Comparison of ENCODE assay signal across 1 cellular context in the genomic region with DNA sequence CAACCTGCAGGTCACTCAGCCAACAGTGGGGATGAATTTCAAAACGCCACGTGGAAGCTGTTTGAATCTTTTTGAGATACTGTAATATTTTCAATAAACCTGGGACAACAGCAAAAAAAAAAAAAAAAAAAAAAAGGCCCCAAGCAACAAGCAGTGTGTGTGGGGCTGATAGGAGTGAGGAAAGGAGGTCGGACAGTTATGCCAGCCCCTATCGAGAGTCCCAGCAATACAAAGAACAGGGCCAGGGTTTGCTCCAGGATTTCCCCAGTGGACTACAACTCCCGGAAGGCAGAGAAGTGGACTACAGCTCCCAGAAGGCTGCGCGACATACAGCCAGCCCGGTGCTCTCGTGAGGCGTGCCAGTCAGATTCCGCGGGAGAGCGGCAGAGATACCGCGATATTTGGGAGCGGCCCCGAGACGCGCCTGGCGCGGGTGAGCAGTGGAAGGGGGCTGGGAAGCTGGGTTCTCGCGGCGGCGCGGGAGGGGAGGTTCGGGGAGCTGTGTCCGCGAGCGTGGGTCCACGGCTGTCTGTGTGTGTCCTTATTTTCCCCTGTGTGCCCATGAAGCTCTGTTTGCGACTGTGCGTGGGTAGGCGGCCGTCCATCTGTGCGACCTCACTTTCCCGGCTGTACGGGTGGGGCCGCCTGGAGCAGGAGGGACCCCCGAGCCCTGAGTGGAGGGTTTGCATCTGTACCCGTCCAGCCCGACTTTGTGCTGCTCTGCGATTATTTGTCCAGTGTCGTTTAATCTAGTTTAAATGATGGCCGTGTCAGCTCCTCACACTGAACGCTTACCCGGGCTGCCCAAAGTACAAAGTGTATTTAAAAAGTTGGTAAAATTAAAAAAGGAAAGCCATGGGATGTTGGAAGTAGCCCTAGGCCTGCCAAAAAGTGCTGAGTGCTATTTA.
TF ChIP-seq lines count a peak whose summit lies in the region.

A gene with protein sequence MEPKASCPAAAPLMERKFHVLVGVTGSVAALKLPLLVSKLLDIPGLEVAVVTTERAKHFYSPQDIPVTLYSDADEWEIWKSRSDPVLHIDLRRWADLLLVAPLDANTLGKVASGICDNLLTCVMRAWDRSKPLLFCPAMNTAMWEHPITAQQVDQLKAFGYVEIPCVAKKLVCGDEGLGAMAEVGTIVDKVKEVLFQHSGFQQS (plus strand): TSS at position 397 of the 908 bp plus-strand sequence. CDS start 4,729 bp downstream, outside the sequence.

TF ChIP-seq in K562, 482 proteins besides CTCF, POLR2A, EP300 and RAD21 (continued from another document and continues in another):
- TF ChIP-seq, protein P1, sequence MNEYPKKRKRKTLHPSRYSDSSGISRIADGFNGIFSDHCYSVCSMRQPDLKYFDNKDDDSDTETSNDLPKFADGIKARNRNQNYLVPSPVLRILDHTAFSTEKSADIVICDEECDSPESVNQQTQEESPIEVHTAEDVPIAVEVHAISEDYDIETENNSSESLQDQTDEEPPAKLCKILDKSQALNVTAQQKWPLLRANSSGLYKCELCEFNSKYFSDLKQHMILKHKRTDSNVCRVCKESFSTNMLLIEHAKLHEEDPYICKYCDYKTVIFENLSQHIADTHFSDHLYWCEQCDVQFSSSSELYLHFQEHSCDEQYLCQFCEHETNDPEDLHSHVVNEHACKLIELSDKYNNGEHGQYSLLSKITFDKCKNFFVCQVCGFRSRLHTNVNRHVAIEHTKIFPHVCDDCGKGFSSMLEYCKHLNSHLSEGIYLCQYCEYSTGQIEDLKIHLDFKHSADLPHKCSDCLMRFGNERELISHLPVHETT (CRISPR knock-in tag; conservative IDR thresholded peaks at IDR 0.05 in 1 of 2, IDR thresholded peaks at IDR 0.05 in 1 of 2): peak in 1 of 2 experiments; percentile 38; a peak in 1 of 4 replicates
- TF ChIP-seq ZNF561 (CRISPR knock-in tag; conservative IDR thresholded peaks at IDR 0.05) (no peak), TEAD1 (CRISPR knock-in tag; IDR thresholded peaks at IDR 0.05) (peak; percentile 42 to 89; a peak in 1 of 4 replicates), ARHGAP35 (IDR thresholded peaks at IDR 0.05; ENCODE audit: partially characterized antibody) (peak; percentile 96), ZBED1 (IDR thresholded peaks at IDR 0.05) (0 out of 2 replicates have a peak, but pooled peaks have one; percentile 28), ZNF644 (tag; IDR thresholded peaks at IDR 0.05; ENCODE audit: low read depth) (peak; percentile 78; the same call in 1 of the 2 replicates), SRF (CRISPR knock-in tag; IDR thresholded peaks at IDR 0.05) (peak in 1 of 2 experiments; percentile 36; a peak in 1 of 4 replicates), HLTF (IDR thresholded peaks at IDR 0.05) (peak; percentile 57; the same call in 1 of the 2 replicates), NEUROD1 (IDR thresholded peaks at IDR 0.05; ENCODE audit: borderline replicate concordance, low read depth, low read length, partially characterized antibody) (peak; percentile 29), CREB1 (IDR thresholded peaks at IDR 0.05) (peak; percentile 52), CREB1 (CRISPR knock-in tag; IDR thresholded peaks at IDR 0.05) (peak; percentile 74), ZNF134 (CRISPR knock-in tag; conservative IDR thresholded peaks at IDR 0.05) (no peak), CBX1 (IDR thresholded peaks at IDR 0.05; ENCODE audit: low read depth) (0 out of 2 replicates have a peak, but pooled peaks have one; percentile 35), DACH1 (IDR thresholded peaks at IDR 0.05; ENCODE audit: partially characterized antibody) (no peak), ZNF316 (IDR thresholded peaks at IDR 0.05) (peak; percentile 84), NCOA6 (IDR thresholded peaks at IDR 0.05) (no peak), FOXJ2 (tag; IDR thresholded peaks at IDR 0.05) (peak; percentile 25; the same call in 1 of the 2 replicates), PRPF4 (IDR thresholded peaks at IDR 0.05; ENCODE audit: insufficient read depth, low read depth, low read length, poor library complexity, severe bottlenecking) (peak; percentile 37), MAZ (CRISPR knock-in tag; conservative IDR thresholded peaks at IDR 0.05 in 1 of 2, IDR thresholded peaks at IDR 0.05 in 1 of 2) (peak in 1 of 2 experiments; percentile 83), CBX8 (IDR thresholded peaks at IDR 0.05; ENCODE audit: borderline replicate concordance, extremely low read depth, low read depth, low read length, poor library complexity, severe bottlenecking) (no peak), MBD2 (IDR thresholded peaks at IDR 0.05; ENCODE audit: borderline replicate concordance, low read depth) (peak; percentile 85), TAF1 (IDR thresholded peaks at IDR 0.05; ENCODE audit: control insufficient read depth, extremely low read depth, insufficient read depth, low read length, severe bottlenecking) (peak; percentile 86), SMAD2 (IDR thresholded peaks at IDR 0.05; ENCODE audit: low read depth, low read length) (no peak), TAF7 (tag; IDR thresholded peaks at IDR 0.05) (peak; percentile 58; the same call in 1 of the 2 replicates), TAF9B (IDR thresholded peaks at IDR 0.05; ENCODE audit: partially characterized antibody) (peak; percentile 78), TCF3 (CRISPR knock-in tag; IDR thresholded peaks at IDR 0.05) (peak; percentile 74), COPS2 (conservative IDR thresholded peaks at IDR 0.05) (no peak), CBX5 (IDR thresholded peaks at IDR 0.05; ENCODE audit: borderline replicate concordance, low read depth) (no peak), ZNF766 (CRISPR knock-in tag; conservative IDR thresholded peaks at IDR 0.05) (peak; percentile 82), HNRNPH1 (optimal IDR thresholded peaks at IDR 0.05; ENCODE audit: low read depth, low read length) (peak; percentile 31), POLR2G (IDR thresholded peaks at IDR 0.05; ENCODE audit: low read depth, low read length) (peak; percentile 100), POLR2H (tag; IDR thresholded peaks at IDR 0.05; ENCODE audit: low read depth) (peak; percentile 86), PHF8 (IDR thresholded peaks at IDR 0.05; ENCODE audit: borderline replicate concordance, low read length) (peak; percentile 99), JUNB (CRISPR knock-in tag; conservative IDR thresholded peaks at IDR 0.05) (no peak)
- TF ChIP-seq, protein P2, sequence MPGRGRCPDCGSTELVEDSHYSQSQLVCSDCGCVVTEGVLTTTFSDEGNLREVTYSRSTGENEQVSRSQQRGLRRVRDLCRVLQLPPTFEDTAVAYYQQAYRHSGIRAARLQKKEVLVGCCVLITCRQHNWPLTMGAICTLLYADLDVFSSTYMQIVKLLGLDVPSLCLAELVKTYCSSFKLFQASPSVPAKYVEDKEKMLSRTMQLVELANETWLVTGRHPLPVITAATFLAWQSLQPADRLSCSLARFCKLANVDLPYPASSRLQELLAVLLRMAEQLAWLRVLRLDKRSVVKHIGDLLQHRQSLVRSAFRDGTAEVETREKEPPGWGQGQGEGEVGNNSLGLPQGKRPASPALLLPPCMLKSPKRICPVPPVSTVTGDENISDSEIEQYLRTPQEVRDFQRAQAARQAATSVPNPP (IDR thresholded peaks at IDR 0.05; ENCODE audit: borderline replicate concordance, insufficient read depth, insufficient read length): no peak
- TF ChIP-seq, protein P3, sequence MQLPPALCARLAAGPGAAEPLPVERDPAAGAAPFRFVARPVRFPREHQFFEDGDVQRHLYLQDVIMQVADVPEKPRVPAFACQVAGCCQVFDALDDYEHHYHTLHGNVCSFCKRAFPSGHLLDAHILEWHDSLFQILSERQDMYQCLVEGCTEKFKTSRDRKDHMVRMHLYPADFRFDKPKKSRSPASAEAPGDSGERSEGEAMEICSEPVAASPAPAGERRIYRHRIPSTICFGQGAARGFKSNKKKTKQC (CRISPR knock-in tag; IDR thresholded peaks at IDR 0.05): 0 out of 2 replicates have a peak, but pooled peaks have one; percentile 18
- TF ChIP-seq, protein P4, sequence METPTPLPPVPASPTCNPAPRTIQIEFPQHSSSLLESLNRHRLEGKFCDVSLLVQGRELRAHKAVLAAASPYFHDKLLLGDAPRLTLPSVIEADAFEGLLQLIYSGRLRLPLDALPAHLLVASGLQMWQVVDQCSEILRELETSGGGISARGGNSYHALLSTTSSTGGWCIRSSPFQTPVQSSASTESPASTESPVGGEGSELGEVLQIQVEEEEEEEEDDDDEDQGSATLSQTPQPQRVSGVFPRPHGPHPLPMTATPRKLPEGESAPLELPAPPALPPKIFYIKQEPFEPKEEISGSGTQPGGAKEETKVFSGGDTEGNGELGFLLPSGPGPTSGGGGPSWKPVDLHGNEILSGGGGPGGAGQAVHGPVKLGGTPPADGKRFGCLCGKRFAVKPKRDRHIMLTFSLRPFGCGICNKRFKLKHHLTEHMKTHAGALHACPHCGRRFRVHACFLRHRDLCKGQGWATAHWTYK (CRISPR knock-in tag; IDR thresholded peaks at IDR 0.05): no peak
- TF ChIP-seq, protein P5, sequence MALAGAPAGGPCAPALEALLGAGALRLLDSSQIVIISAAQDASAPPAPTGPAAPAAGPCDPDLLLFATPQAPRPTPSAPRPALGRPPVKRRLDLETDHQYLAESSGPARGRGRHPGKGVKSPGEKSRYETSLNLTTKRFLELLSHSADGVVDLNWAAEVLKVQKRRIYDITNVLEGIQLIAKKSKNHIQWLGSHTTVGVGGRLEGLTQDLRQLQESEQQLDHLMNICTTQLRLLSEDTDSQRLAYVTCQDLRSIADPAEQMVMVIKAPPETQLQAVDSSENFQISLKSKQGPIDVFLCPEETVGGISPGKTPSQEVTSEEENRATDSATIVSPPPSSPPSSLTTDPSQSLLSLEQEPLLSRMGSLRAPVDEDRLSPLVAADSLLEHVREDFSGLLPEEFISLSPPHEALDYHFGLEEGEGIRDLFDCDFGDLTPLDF (CRISPR knock-in tag; IDR thresholded peaks at IDR 0.05): peak; percentile 76
- TF ChIP-seq, protein P6, sequence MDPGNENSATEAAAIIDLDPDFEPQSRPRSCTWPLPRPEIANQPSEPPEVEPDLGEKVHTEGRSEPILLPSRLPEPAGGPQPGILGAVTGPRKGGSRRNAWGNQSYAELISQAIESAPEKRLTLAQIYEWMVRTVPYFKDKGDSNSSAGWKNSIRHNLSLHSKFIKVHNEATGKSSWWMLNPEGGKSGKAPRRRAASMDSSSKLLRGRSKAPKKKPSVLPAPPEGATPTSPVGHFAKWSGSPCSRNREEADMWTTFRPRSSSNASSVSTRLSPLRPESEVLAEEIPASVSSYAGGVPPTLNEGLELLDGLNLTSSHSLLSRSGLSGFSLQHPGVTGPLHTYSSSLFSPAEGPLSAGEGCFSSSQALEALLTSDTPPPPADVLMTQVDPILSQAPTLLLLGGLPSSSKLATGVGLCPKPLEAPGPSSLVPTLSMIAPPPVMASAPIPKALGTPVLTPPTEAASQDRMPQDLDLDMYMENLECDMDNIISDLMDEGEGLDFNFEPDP (CRISPR knock-in tag; IDR thresholded peaks at IDR 0.05): no peak
- TF ChIP-seq, protein P7, sequence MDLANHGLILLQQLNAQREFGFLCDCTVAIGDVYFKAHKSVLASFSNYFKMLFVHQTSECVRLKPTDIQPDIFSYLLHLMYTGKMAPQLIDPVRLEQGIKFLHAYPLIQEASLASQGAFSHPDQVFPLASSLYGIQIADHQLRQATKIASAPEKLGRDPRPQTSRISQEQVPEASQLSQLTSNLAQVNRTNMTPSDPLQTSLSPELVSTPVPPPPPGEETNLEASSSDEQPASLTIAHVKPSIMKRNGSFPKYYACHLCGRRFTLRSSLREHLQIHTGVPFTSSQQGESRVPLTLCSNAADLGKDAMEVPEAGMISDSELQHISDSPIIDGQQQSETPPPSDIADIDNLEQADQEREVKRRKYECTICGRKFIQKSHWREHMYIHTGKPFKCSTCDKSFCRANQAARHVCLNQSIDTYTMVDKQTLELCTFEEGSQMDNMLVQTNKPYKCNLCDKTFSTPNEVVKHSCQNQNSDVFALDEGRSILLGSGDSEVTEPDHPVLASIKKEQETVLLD (IDR thresholded peaks at IDR 0.05): peak; percentile 56; the same call in 1 of the 2 replicates
- TF ChIP-seq, protein P8, sequence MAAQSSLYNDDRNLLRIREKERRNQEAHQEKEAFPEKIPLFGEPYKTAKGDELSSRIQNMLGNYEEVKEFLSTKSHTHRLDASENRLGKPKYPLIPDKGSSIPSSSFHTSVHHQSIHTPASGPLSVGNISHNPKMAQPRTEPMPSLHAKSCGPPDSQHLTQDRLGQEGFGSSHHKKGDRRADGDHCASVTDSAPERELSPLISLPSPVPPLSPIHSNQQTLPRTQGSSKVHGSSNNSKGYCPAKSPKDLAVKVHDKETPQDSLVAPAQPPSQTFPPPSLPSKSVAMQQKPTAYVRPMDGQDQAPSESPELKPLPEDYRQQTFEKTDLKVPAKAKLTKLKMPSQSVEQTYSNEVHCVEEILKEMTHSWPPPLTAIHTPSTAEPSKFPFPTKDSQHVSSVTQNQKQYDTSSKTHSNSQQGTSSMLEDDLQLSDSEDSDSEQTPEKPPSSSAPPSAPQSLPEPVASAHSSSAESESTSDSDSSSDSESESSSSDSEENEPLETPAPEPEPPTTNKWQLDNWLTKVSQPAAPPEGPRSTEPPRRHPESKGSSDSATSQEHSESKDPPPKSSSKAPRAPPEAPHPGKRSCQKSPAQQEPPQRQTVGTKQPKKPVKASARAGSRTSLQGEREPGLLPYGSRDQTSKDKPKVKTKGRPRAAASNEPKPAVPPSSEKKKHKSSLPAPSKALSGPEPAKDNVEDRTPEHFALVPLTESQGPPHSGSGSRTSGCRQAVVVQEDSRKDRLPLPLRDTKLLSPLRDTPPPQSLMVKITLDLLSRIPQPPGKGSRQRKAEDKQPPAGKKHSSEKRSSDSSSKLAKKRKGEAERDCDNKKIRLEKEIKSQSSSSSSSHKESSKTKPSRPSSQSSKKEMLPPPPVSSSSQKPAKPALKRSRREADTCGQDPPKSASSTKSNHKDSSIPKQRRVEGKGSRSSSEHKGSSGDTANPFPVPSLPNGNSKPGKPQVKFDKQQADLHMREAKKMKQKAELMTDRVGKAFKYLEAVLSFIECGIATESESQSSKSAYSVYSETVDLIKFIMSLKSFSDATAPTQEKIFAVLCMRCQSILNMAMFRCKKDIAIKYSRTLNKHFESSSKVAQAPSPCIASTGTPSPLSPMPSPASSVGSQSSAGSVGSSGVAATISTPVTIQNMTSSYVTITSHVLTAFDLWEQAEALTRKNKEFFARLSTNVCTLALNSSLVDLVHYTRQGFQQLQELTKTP (IDR thresholded peaks at IDR 0.05; ENCODE audit: low read depth in 1 of 2, partially characterized antibody in 2 of 2): peak in 1 of 2 experiments; percentile 96
- TF ChIP-seq, protein P9, sequence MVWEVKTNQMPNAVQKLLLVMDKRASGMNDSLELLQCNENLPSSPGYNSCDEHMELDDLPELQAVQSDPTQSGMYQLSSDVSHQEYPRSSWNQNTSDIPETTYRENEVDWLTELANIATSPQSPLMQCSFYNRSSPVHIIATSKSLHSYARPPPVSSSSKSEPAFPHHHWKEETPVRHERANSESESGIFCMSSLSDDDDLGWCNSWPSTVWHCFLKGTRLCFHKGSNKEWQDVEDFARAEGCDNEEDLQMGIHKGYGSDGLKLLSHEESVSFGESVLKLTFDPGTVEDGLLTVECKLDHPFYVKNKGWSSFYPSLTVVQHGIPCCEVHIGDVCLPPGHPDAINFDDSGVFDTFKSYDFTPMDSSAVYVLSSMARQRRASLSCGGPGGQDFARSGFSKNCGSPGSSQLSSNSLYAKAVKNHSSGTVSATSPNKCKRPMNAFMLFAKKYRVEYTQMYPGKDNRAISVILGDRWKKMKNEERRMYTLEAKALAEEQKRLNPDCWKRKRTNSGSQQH (CRISPR knock-in tag; IDR thresholded peaks at IDR 0.05): 0 out of 2 replicates have a peak, but pooled peaks have one; percentile 15
